In genomic region chr22:40436460-40437431, GRCh38 we compare ENCODE assay signal across 8 cellular contexts.
A peak's percentile ranks its signal among the peaks of the same experiment; 100 is the strongest.
DNase-seq lines count a peak whose midpoint lies in the region; ATAC-seq and TF ChIP-seq lines count a peak whose summit lies in the region.

No MANE protein-coding gene starts in this region.

- peaks cover 99% of the 10 kb centered on the region for H3K4me1 Mint-ChIP-seq in CD14-positive monocyte
- peaks cover 54% of the 10 kb centered on the region for H3K4me1 Mint-ChIP-seq in activated CD8-positive, alpha-beta T cell treated with anti-CD3 and anti-CD28 coated beads, Interleukin-2, amount 10 ng/mL, durations not matched to agents 7 days and 5 days (ENCODE audit: low read depth)

- ATAC-seq in GM18511 (IDR thresholded peaks at IDR 0.05; ENCODE audit: unreplicated experiment): peak; percentile 69
- ATAC-seq in HG03039 (IDR thresholded peaks at IDR 0.05; ENCODE audit: unreplicated experiment): peak; percentile 49
- peak; percentile 66 for ATAC-seq in activated CD8-positive, alpha-beta T cell treated with anti-CD3 and anti-CD28 coated beads, Interleukin-2, amount 10 ng/mL, durations not matched to agents 7 days and 5 days
- peak; percentile 59 for ATAC-seq in gastroesophageal sphincter

- H3K27me3 ChIP-seq in gastroesophageal sphincter (no peaks in the 10 kb centered on the region), ovary (no peaks in the 10 kb centered on the region)

- TF ChIP-seq POLR2A in gastroesophageal sphincter (IDR thresholded peaks at IDR 0.05) (no peak), ovary (IDR thresholded peaks at IDR 0.05) (no peak)

- H3K36me3 ChIP-seq in gastroesophageal sphincter: peaks cover 0 to 18% of the 10 kb centered on the region in 2 donors
- H3K36me3 ChIP-seq in ovary: no peaks in the 10 kb centered on the region

- peak overlapping the region; percentile 88 to 98 (median 95) for H3K27ac Mint-ChIP-seq in CD14-positive monocyte
- H3K27ac Mint-ChIP-seq in activated CD8-positive, alpha-beta T cell treated with anti-CD3 and anti-CD28 coated beads, Interleukin-2, amount 10 ng/mL, durations not matched to agents 7 days and 5 days: peak overlapping the region; percentile 81

- intact Hi-C loops in CD14-positive monocyte (cut with micrococcal nuclease) (loop anchor here (1.0 to 5.0 kb wide), 4 partner anchors 9 to 56 kb away; no protein-coding TSS in a partner anchor), ovary (cut with DNase I) (loop anchor here (2.0 to 10.0 kb wide), 4 partner anchors 48 to 468 kb away; no protein-coding TSS in a partner anchor)

- peaks cover 0 to 3% (median 0%) of the 10 kb centered on the region in 3 donors for H3K27me3 Mint-ChIP-seq in CD14-positive monocyte (ENCODE audit: low read depth in 3 of 3)
- no peaks in the 10 kb centered on the region for H3K27me3 Mint-ChIP-seq in activated CD8-positive, alpha-beta T cell treated with anti-CD3 and anti-CD28 coated beads, Interleukin-2, amount 10 ng/mL, durations not matched to agents 7 days and 5 days (ENCODE audit: low read depth)

- CTCF ChIA-PET in activated CD8-positive, alpha-beta T cell treated with anti-CD3 and anti-CD28 coated beads, Interleukin-2, amount 10 ng/mL, durations not matched to agents 7 days and 5 days (lab: Charles Lee): interaction anchor here (0.7 to 12.9 kb wide), 67 partner anchors 10 to 761 kb away, joined by 3 to 153 read pairs (median 6); partner anchors contain the start of genes MCHR1 and MRTFA

- DNase-seq in CD14-positive monocyte (ENCODE audit: low spot score): peak; percentile 67
- DNase-seq in NCI-H2196 (lab: John Stamatoyannopoulos, UW; ENCODE audit: unreplicated experiment): peak; percentile 69
- peak; percentile 41 for DNase-seq in activated CD8-positive, alpha-beta T cell treated with anti-CD3 and anti-CD28 coated beads, Interleukin-2, amount 10 ng/mL, durations not matched to agents 7 days and 5 days
- peak in 4 of 5 donors; percentile 39 to 63 (median 56) for DNase-seq in ovary
- no peak for DNase-seq in T1000 (lab: John Stamatoyannopoulos, UW)

- H3K4me1 ChIP-seq in gastroesophageal sphincter (peaks cover 0 to 65% (median 19%) of the 10 kb centered on the region in 3 donors), ovary (ENCODE audit: insufficient read depth) (peaks cover 2% of the 10 kb centered on the region)

- H3K9me3 Mint-ChIP-seq in CD14-positive monocyte: no peaks in the 10 kb centered on the region
- H3K9me3 Mint-ChIP-seq in activated CD8-positive, alpha-beta T cell treated with anti-CD3 and anti-CD28 coated beads, Interleukin-2, amount 10 ng/mL, durations not matched to agents 7 days and 5 days (ENCODE audit: insufficient read depth): no peaks in the 10 kb centered on the region

- peak overlapping the region; percentile 8 to 33 for H3K4me3 ChIP-seq in gastroesophageal sphincter
- H3K4me3 ChIP-seq in ovary: peak overlapping the region; percentile 27

- WGBS in gastroesophageal sphincter (ENCODE audit: low coverage in 1 of 2), 2 donors: 14 to 26% methylated on average over 11 to 14 of the region's 14 CpGs
- 15 to 21% (median 18%) methylated on average over 14 of the region's 14 CpGs for WGBS in ovary, 3 donors

- TF ChIP-seq CTCF in CD14-positive monocyte (IDR thresholded peaks at IDR 0.05): peak; percentile 82
- TF ChIP-seq CTCF in gastroesophageal sphincter (IDR thresholded peaks at IDR 0.05): peak; percentile 57 to 77 (median 74)
- peak; percentile 66 to 93 (median 85) for TF ChIP-seq CTCF in ovary (IDR thresholded peaks at IDR 0.05)

- H3K9me3 ChIP-seq in gastroesophageal sphincter (no peaks in the 10 kb centered on the region), ovary (no peaks in the 10 kb centered on the region)

- H3K4me3 Mint-ChIP-seq in CD14-positive monocyte: peak overlapping the region; percentile 71 to 82
- peak overlapping the region; percentile 27 for H3K4me3 Mint-ChIP-seq in activated CD8-positive, alpha-beta T cell treated with anti-CD3 and anti-CD28 coated beads, Interleukin-2, amount 10 ng/mL, durations not matched to agents 7 days and 5 days

- peak overlapping the region; percentile 15 to 75 (median 46) for H3K27ac ChIP-seq in gastroesophageal sphincter
- peak overlapping the region; percentile 27 to 82 for H3K27ac ChIP-seq in ovary

- POLR2A ChIA-PET in activated CD8-positive, alpha-beta T cell treated with anti-CD3 and anti-CD28 coated beads, Interleukin-2, amount 10 ng/mL, durations not matched to agents 7 days and 5 days (lab: Charles Lee): interaction anchor here (0.6 to 1.2 kb wide), 5 partner anchors 25 to 908 kb away, joined by 3 to 5 read pairs (median 3); no protein-coding TSS in a partner anchor

- peaks cover 33 to 66% of the 10 kb centered on the region in 2 donors for H3K36me3 Mint-ChIP-seq in CD14-positive monocyte
- H3K36me3 Mint-ChIP-seq in activated CD8-positive, alpha-beta T cell treated with anti-CD3 and anti-CD28 coated beads, Interleukin-2, amount 10 ng/mL, durations not matched to agents 7 days and 5 days (ENCODE audit: low read depth): peaks cover 33% of the 10 kb centered on the region

- TF ChIP-seq EP300 in gastroesophageal sphincter (IDR thresholded peaks at IDR 0.05) (no peak), ovary (IDR thresholded peaks at IDR 0.05) (no peak)
